In genomic region chr5:39074009-39074886, GRCh38 we compare ENCODE assay signal across 8 cellular contexts. TPM values are rescaled to one million over a fixed set of nuclear protein-coding genes. Genes with fewer than 3 reads are reported as not detected.
DNase-seq lines count a peak whose midpoint lies in the region; ATAC-seq and TF ChIP-seq lines count a peak whose summit lies in the region.

Gene RICTOR, minus strand, starts transcription at chr5:39074399. Its CDS starts 22 bp downstream, at chr5:39074377.

- no peaks in the 10 kb centered on the region for H3K9me3 Mint-ChIP-seq in activated T-helper 2 cell treated with anti-CD3 and anti-CD28 coated beads, Interferon-gamma antibody, Interleukin-2, Interleukin-4, amounts not matched to agents 10 μg/mL and 5 μg/mL and 100 μg/mL, durations not matched to agents 14 hours and 24 hours and 36 hours
- H3K9me3 Mint-ChIP-seq in natural killer cell treated with Interleukin-12 subunit alpha and Interleukin-12 subunit beta and Interleukin-15 and Interleukin-18, amount 100 ng/mL, for 72 hours = no peaks in the 10 kb centered on the region

- TF ChIP-seq CTCF in LNCaP clone FGC (IDR thresholded peaks at IDR 0.05; ENCODE audit: control insufficient read depth, extremely low read depth, insufficient read depth) = no peak
- TF ChIP-seq CTCF in fibroblast of mammary gland (conservative IDR thresholded peaks at IDR 0.05; ENCODE audit: control insufficient read depth, insufficient read depth, low read depth, low read length) = no peak

- H3K4me3 Mint-ChIP-seq in activated T-helper 2 cell treated with anti-CD3 and anti-CD28 coated beads, Interferon-gamma antibody, Interleukin-2, Interleukin-4, amounts not matched to agents 10 μg/mL and 5 μg/mL and 100 μg/mL, durations not matched to agents 14 hours and 24 hours and 36 hours (ENCODE audit: low read depth) = peak within 1 kb of the TSS; percentile 95
- peak within 1 kb of the TSS; percentile 74 for H3K4me3 Mint-ChIP-seq in natural killer cell treated with Interleukin-12 subunit alpha and Interleukin-12 subunit beta and Interleukin-15 and Interleukin-18, amount 100 ng/mL, for 72 hours

- peaks cover 46% of the 10 kb centered on the region for H3K4me1 Mint-ChIP-seq in activated T-helper 2 cell treated with anti-CD3 and anti-CD28 coated beads, Interferon-gamma antibody, Interleukin-2, Interleukin-4, amounts not matched to agents 10 μg/mL and 5 μg/mL and 100 μg/mL, durations not matched to agents 14 hours and 24 hours and 36 hours (ENCODE audit: low read depth)
- peaks cover 25 to 33% of the 10 kb centered on the region in 2 donors for H3K4me1 Mint-ChIP-seq in natural killer cell treated with Interleukin-12 subunit alpha and Interleukin-12 subunit beta and Interleukin-15 and Interleukin-18, amount 100 ng/mL, for 72 hours (ENCODE audit: low read depth in 2 of 2)

- H3K27me3 Mint-ChIP-seq in activated T-helper 2 cell treated with anti-CD3 and anti-CD28 coated beads, Interferon-gamma antibody, Interleukin-2, Interleukin-4, amounts not matched to agents 10 μg/mL and 5 μg/mL and 100 μg/mL, durations not matched to agents 14 hours and 24 hours and 36 hours (ENCODE audit: low read depth) = peaks cover 12% of the 10 kb centered on the region
- H3K27me3 Mint-ChIP-seq in natural killer cell treated with Interleukin-12 subunit alpha and Interleukin-12 subunit beta and Interleukin-15 and Interleukin-18, amount 100 ng/mL, for 72 hours = peaks cover 0 to 7% of the 10 kb centered on the region in 2 donors

- ATAC-seq in natural killer cell treated with Interleukin-12 subunit alpha and Interleukin-12 subunit beta and Interleukin-15 and Interleukin-18, amount 100 ng/mL, for 72 hours = peak; percentile 90 to 95
- ATAC-seq in stimulated activated naive CD8-positive, alpha-beta T cell treated with anti-CD3 and anti-CD28 coated beads, Interleukin-15, Interleukin-2, amounts not matched to agents 100 U/mL and 50 U/mL, for 24 hours = peak; percentile 93

- DNase-seq in EH (ENCODE audit: low read depth) (peak; percentile 89), H4 (ENCODE audit: low spot score) (peak; percentile 78), LNCaP clone FGC (ENCODE audit: low read depth) (no peak), RPMI8226 (peak; percentile 96), fibroblast of mammary gland (ENCODE audit: low read depth) (peak; percentile 77)
- peak; percentile 87 for DNase-seq in activated T-helper 2 cell treated with anti-CD3 and anti-CD28 coated beads, Interferon-gamma antibody, Interleukin-2, Interleukin-4, amounts not matched to agents 10 μg/mL and 5 μg/mL and 100 μg/mL, durations not matched to agents 14 hours and 24 hours and 36 hours (ENCODE audit: low spot score)
- DNase-seq in natural killer cell treated with Interleukin-12 subunit alpha and Interleukin-12 subunit beta and Interleukin-15 and Interleukin-18, amount 100 ng/mL, for 72 hours (ENCODE audit: low spot score) = peak; percentile 96
- DNase-seq in stimulated activated naive CD8-positive, alpha-beta T cell treated with anti-CD3 and anti-CD28 coated beads, Interleukin-15, Interleukin-2, amounts not matched to agents 100 U/mL and 50 U/mL, for 24 hours = peak; percentile 94

- peak within 1 kb of the TSS; percentile 84 for H3K4me3 ChIP-seq in LNCaP clone FGC (ENCODE audit: low read depth, low read length)
- peak within 1 kb of the TSS; percentile 77 for H3K4me3 ChIP-seq in fibroblast of mammary gland (ENCODE audit: control insufficient read depth, low read depth, low read length)

- intact Hi-C loops in activated T-helper 2 cell treated with anti-CD3 and anti-CD28 coated beads, Interferon-gamma antibody, Interleukin-2, Interleukin-4, amounts not matched to agents 10 μg/mL and 5 μg/mL and 100 μg/mL, durations not matched to agents 14 hours and 24 hours and 36 hours (cut with micrococcal nuclease) = loop anchor here (5.0 to 10.0 kb wide), 4 partner anchors 82 to 1681 kb away; partner anchors contain the start of genes LIFR, OSMR and TTC33

- H3K36me3 Mint-ChIP-seq in activated T-helper 2 cell treated with anti-CD3 and anti-CD28 coated beads, Interferon-gamma antibody, Interleukin-2, Interleukin-4, amounts not matched to agents 10 μg/mL and 5 μg/mL and 100 μg/mL, durations not matched to agents 14 hours and 24 hours and 36 hours (ENCODE audit: low read depth) = peaks cover 21% of the 10 kb centered on the region
- H3K36me3 Mint-ChIP-seq in natural killer cell treated with Interleukin-12 subunit alpha and Interleukin-12 subunit beta and Interleukin-15 and Interleukin-18, amount 100 ng/mL, for 72 hours = no peaks in the 10 kb centered on the region

- peak within 1 kb of the TSS; percentile 97 for H3K27ac Mint-ChIP-seq in activated T-helper 2 cell treated with anti-CD3 and anti-CD28 coated beads, Interferon-gamma antibody, Interleukin-2, Interleukin-4, amounts not matched to agents 10 μg/mL and 5 μg/mL and 100 μg/mL, durations not matched to agents 14 hours and 24 hours and 36 hours
- H3K27ac Mint-ChIP-seq in natural killer cell treated with Interleukin-12 subunit alpha and Interleukin-12 subunit beta and Interleukin-15 and Interleukin-18, amount 100 ng/mL, for 72 hours = peak within 1 kb of the TSS; percentile 83 to 96

RNA-seq across cellular contexts. Expression of gene RICTOR, which starts in this region (rescaled TPM):
- total RNA-seq in H4 (2014; rRNA removed; shearing (Covaris generic)) = 11.9 and 12.2 TPM in 2 replicates
- 28.2 and 29.8 TPM in 2 replicates for total RNA-seq in activated T-helper 2 cell treated with anti-CD3 and anti-CD28 coated beads, Interferon-gamma antibody, Interleukin-2, Interleukin-4, amounts not matched to agents 10 μg/mL and 5 μg/mL and 100 μg/mL, durations not matched to agents 14 hours and 24 hours and 36 hours
- total RNA-seq in natural killer cell treated with Interleukin-12 subunit alpha and Interleukin-12 subunit beta and Interleukin-15 and Interleukin-18, amount 100 ng/mL, for 72 hours = 10 to 100 TPM; 42.7 to 51.0 TPM
